In the genomic region with DNA sequence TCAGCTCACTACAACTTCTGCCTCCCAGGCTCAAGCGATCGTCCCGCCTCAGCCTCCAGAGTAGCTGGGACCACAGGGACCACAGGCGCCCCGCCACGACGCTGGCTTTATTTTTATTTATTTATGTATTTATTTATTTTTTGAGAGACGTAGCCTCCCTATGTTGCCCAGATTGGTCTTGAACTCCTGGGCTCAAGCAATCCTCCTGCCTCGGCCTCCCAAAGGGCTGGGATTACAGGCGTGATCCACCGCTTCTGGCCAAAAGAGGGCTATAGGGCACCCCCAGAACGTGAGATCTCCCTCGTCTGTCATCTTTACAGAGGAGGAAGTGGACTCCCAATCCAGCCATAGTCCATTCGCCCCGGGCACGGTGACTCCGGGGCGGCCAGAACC, we compare ENCODE assay signal across 8 cellular contexts.
A peak's percentile ranks its signal among the peaks of the same experiment; 100 is the strongest.
DNase-seq lines count a peak whose midpoint lies in the region; ATAC-seq and TF ChIP-seq lines count a peak whose summit lies in the region.
"Not testable (repeated sequence)": the region's sequence is repeated elsewhere in the genome, so short reads cannot be mapped to it uniquely, and the experiment has no call there.

No MANE protein-coding gene starts in this region.

- not testable (repeated sequence) for TF ChIP-seq CTCF in A673 (conservative IDR thresholded peaks at IDR 0.05; ENCODE audit: low read depth, low read length); OCI-LY7 (conservative IDR thresholded peaks at IDR 0.05; ENCODE audit: low read length); choroid plexus epithelial cell (conservative IDR thresholded peaks at IDR 0.05; ENCODE audit: low read depth, low read length); heart right ventricle (IDR thresholded peaks at IDR 0.05)

- POLR2A ChIA-PET in A673 (lab: Charles Lee; ENCODE audit: low non-redundant PET); OCI-LY7 (lab: Charles Lee): not testable (repeated sequence)

- peak overlapping the region; percentile 63 for H3K9ac ChIP-seq in mucosa of stomach (ENCODE audit: low read length)
- peak overlapping the region; percentile 82 for H3K9ac ChIP-seq in skeletal muscle satellite cell (ENCODE audit: low read depth, low read length)

- H3K27ac Mint-ChIP-seq in activated T-cell treated with anti-CD3 and anti-CD28 coated beads, Interleukin-2, amount 50 U/mL, for 72 hours, result not testable (repeated sequence)

- H4K20me1 ChIP-seq in OCI-LY7 (ENCODE audit: insufficient read depth, low read length), result not testable (repeated sequence)

- H3K4me2 ChIP-seq in OCI-LY7 (ENCODE audit: low read length), result not testable (repeated sequence)
- H3K4me2 ChIP-seq in skeletal muscle satellite cell (ENCODE audit: low read length), result peak overlapping the region; percentile 82

- H3K4me3 ChIP-seq in A673 (ENCODE audit: low read depth, low read length, poor library complexity, severe bottlenecking), result peak overlapping the region; percentile 47
- peak overlapping the region; percentile 67 for H3K4me3 ChIP-seq in OCI-LY7 (ENCODE audit: low read depth, low read length, poor library complexity, severe bottlenecking)
- H3K4me3 ChIP-seq in choroid plexus epithelial cell (ENCODE audit: low read depth, low read length), result peak overlapping the region; percentile 47
- peak overlapping the region; percentile 47 to 82 (median 64) for H3K4me3 ChIP-seq in heart right ventricle
- not testable (repeated sequence) for H3K4me3 ChIP-seq in mucosa of stomach (ENCODE audit: low read length)
- H3K4me3 ChIP-seq in skeletal muscle satellite cell (ENCODE audit: low read length), result peak overlapping the region; percentile 80

- 45 to 56% methylated on average over 13 to 14 of the region's 18 CpGs for WGBS in heart right ventricle, 2 donors

- not testable (repeated sequence) for H3K36me3 Mint-ChIP-seq in activated T-cell treated with anti-CD3 and anti-CD28 coated beads, Interleukin-2, amount 50 U/mL, for 72 hours (ENCODE audit: insufficient read depth in 2 of 2)

- H3K27me3 ChIP-seq in A673 (replicated peaks; ENCODE audit: insufficient read depth, low read depth, low read length, poor library complexity); heart right ventricle; mucosa of stomach (ENCODE audit: control insufficient read depth, insufficient read depth, low read length); skeletal muscle satellite cell (ENCODE audit: control insufficient read depth, insufficient read depth, low read length): not testable (repeated sequence)

- peak overlapping the region; percentile 62 to 94 for H3K4me3 Mint-ChIP-seq in activated T-cell treated with anti-CD3 and anti-CD28 coated beads, Interleukin-2, amount 50 U/mL, for 72 hours

- not testable (repeated sequence) for H3K9me3 Mint-ChIP-seq in activated T-cell treated with anti-CD3 and anti-CD28 coated beads, Interleukin-2, amount 50 U/mL, for 72 hours

- CTCF ChIA-PET in A673 (lab: Charles Lee); OCI-LY7 (lab: Charles Lee; ENCODE audit: unreplicated experiment): not testable (repeated sequence)

- H3K4me1 ChIP-seq in A673 (ENCODE audit: insufficient read depth, low read length, poor library complexity, severe bottlenecking); OCI-LY7 (ENCODE audit: insufficient read depth, low read length, poor library complexity, severe bottlenecking); heart right ventricle; mucosa of stomach (ENCODE audit: control insufficient read depth, insufficient read depth, low read length); skeletal muscle satellite cell (ENCODE audit: control insufficient read depth, insufficient read depth, low read length): not testable (repeated sequence)

- H3K9me3 ChIP-seq in A673 (ENCODE audit: low read depth, low read length, poor library complexity, severe bottlenecking); OCI-LY7 (ENCODE audit: low read length); heart right ventricle; mucosa of stomach (ENCODE audit: control insufficient read depth, low read length); skeletal muscle satellite cell (replicated peaks; ENCODE audit: low read length): not testable (repeated sequence)

- H3K4me1 Mint-ChIP-seq in activated T-cell treated with anti-CD3 and anti-CD28 coated beads, Interleukin-2, amount 50 U/mL, for 72 hours (ENCODE audit: low read depth), result peaks cover 21% of the 10 kb centered on the region

- not testable (repeated sequence) for H3K9me2 ChIP-seq in OCI-LY7 (ENCODE audit: insufficient read depth, low read length)

- not testable (repeated sequence) for DNase-seq in A673 (ENCODE audit: low spot score); OCI-LY7 (ENCODE audit: low spot score); activated T-cell treated with anti-CD3 and anti-CD28 coated beads, Interleukin-2, amount 50 U/mL, for 72 hours; choroid plexus epithelial cell (ENCODE audit: low read depth); heart right ventricle

- H3K27me3 Mint-ChIP-seq in activated T-cell treated with anti-CD3 and anti-CD28 coated beads, Interleukin-2, amount 50 U/mL, for 72 hours (ENCODE audit: low read depth), result not testable (repeated sequence)

- BruUV-seq in A673 (replicated peaks; lab: Mats Ljungman, UMichigan), result TSS peak; percentile 81
- not testable (repeated sequence) for BruUV-seq in OCI-LY7 (replicated peaks; lab: Mats Ljungman, UMichigan)

- H3K36me3 ChIP-seq in A673 (ENCODE audit: insufficient read depth, low read length, poor library complexity, severe bottlenecking); OCI-LY7 (ENCODE audit: insufficient read depth, low read length); heart right ventricle; mucosa of stomach (ENCODE audit: control insufficient read depth, insufficient read depth, low read length); skeletal muscle satellite cell (ENCODE audit: insufficient read depth, low read length): not testable (repeated sequence)

- peak; percentile 24 for ATAC-seq in GM21367 (IDR thresholded peaks at IDR 0.05; ENCODE audit: unreplicated experiment)
- ATAC-seq in activated T-cell treated with anti-CD3 and anti-CD28 coated beads, Interleukin-2, amount 50 U/mL, for 72 hours (replicated peaks in 1 of 2), result not testable (repeated sequence)
- peak in 1 of 8 donors; percentile 13 for ATAC-seq in heart right ventricle

- H3K79me2 ChIP-seq in OCI-LY7 (ENCODE audit: insufficient read depth, low read depth, low read length), result not testable (repeated sequence)

- intact Hi-C loops in A673 (cut with micrococcal nuclease; ENCODE audit: unreplicated experiment); OCI-LY7 (cut with micrococcal nuclease; ENCODE audit: unreplicated experiment); heart right ventricle (cut with DNase I): not testable (repeated sequence)

- H2AFZ ChIP-seq in OCI-LY7 (ENCODE audit: low read length), result peak overlapping the region; percentile 72; the same call in 1 of the 2 replicates

- H3K27ac ChIP-seq in A673 (ENCODE audit: low read depth, low read length, poor library complexity, severe bottlenecking); OCI-LY7 (ENCODE audit: low read depth, low read length, poor library complexity, severe bottlenecking): not testable (repeated sequence)
- H3K27ac ChIP-seq in heart right ventricle, result peak overlapping the region in 9 of 10 donors; percentile 60 to 85 (median 75)
